Comparison of ENCODE assay signal across 1 cellular context in genomic region chr10:97444212-97444611, GRCh38.
TF ChIP-seq lines count a peak whose summit lies in the region.

No MANE protein-coding gene starts in this region.

TF ChIP-seq in K562, 482 proteins besides CTCF, POLR2A, EP300 and RAD21:
- TF ChIP-seq C11orf30 (IDR thresholded peaks at IDR 0.05; ENCODE audit: low read depth) (0 out of 2 replicates have a peak, but pooled peaks have one; percentile 21), ZNF316 (IDR thresholded peaks at IDR 0.05) (peak; percentile 43; the same call in 1 of the 2 replicates), CREB3 (tag; conservative IDR thresholded peaks at IDR 0.05; ENCODE audit: low read depth) (no peak)
